31 cellular contexts compared by ENCODE assay signal in the genomic region with DNA sequence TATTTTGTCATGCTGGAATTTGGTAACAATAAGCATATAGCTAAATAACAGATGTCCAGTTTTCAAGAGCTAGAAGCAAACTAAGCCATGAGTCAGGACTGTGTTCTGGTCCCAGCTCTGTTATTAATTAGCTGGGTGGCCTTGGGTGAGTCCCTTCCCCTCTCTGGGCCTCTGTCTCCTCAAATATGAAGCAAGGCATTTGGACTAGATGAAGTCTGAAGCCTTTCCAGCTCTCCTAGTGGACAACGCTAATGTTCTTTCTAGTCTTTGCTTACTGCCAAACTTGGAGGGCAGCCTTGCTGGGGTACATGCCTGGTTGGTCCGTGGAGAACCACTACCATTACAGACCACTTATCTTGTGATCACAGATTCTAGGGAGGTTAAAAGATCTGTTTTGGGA.
DNase-seq lines count a peak whose midpoint lies in the region; ATAC-seq, FAIRE-seq and TF ChIP-seq lines count a peak whose summit lies in the region.
"Had no signal": no experiment of that assay in that cellular context is flagged by ENCODE, and none has a peak within 500 bp of the region (broad histone marks: within the 10 kb centered on the region; RNA-seq: fewer than 3 reads in every experiment).

No MANE protein-coding gene starts in this region.

- H3K27me3 ChIP-seq in osteoblast (ENCODE audit: insufficient read depth, low read length) (no peaks in the 10 kb centered on the region), upper lobe of left lung (no peaks in the 10 kb centered on the region)
- H3K27me3 ChIP-seq: cardiac muscle cell, left lung, pancreas, testis had no signal

- peak; percentile 44 for DNase-seq in AG09319 (ENCODE audit: extremely low read depth, low read depth)
- DNase-seq in HFF-Myc (ENCODE audit: extremely low read depth, low read depth) = peak; percentile 26
- DNase-seq in dedifferentiated amniotic fluid mesenchymal stem cell (ENCODE audit: extremely low spot score) = peak; percentile 52
- DNase-seq in osteoblast (ENCODE audit: insufficient read length, low spot score, missing footprints) = no peak
- no peak for DNase-seq in upper lobe of left lung
- DNase-seq in kidney = no peak
- DNase-seq: activated CD4-positive, alpha-beta T cell treated with anti-CD3 and anti-CD28 coated beads for 4 hours; activated naive CD4-positive, alpha-beta T cell treated with Interleukin-2 at 50 U/mL for 16 hours; activated T-cell treated with anti-CD3 and anti-CD28 coated beads, Interleukin-2, amount 50 U/mL, for 48 hours; amygdala; CD4-positive, CD25-positive, alpha-beta regulatory T cell; foreskin melanocyte; GOT3; left lung; midbrain; natural killer cell; NCI-H1092; NCI-H1930; NCI-H526 treated with DMSO at 0.1 percent for 48 hours; pancreas; RPMI8226; stimulated activated CD4-positive, alpha-beta T cell treated with anti-CD3 and anti-CD28 coated beads, Interleukin-12 subunit alpha, Interleukin-12 subunit beta, amount 100 ng/mL, for 4 hours; stimulated activated CD4-positive, alpha-beta T cell treated with anti-CD3 and anti-CD28 coated beads, Interleukin-4, amount 100 ng/mL, for 24 hours; stimulated activated naive B cell treated with anti-CD40 and anti-IgM and Interleukin-4, amounts not matched to agents 10 μg/mL and 1 μg/mL and 100 μg/mL, for 72 hours; testis had no signal

- FAIRE-seq in kidney (lab: Jason Lieb, UNC) = no peak
- FAIRE-seq: HepG2, pancreas had no signal

- no peak overlapping the region for H3K9ac ChIP-seq in kidney (ENCODE audit: low read length in 2 of 2)

- peak overlapping the region; percentile 7 for H3K4me2 ChIP-seq in osteoblast (ENCODE audit: insufficient read depth, low read length)

- no peak for TF ChIP-seq POLR2A in upper lobe of left lung (IDR thresholded peaks at IDR 0.05)

- H4K20me1 ChIP-seq in osteoblast (ENCODE audit: insufficient read depth, low read length) = peaks cover 3% of the 10 kb centered on the region

- H3K4me3 ChIP-seq in HFF-Myc (replicated peaks; ENCODE audit: low read depth, low read length) (no peak overlapping the region), osteoblast (ENCODE audit: insufficient read depth, low read length) (no peak overlapping the region), upper lobe of left lung (no peak overlapping the region), kidney (ENCODE audit: low read length in 2 of 2) (no peak overlapping the region)
- H3K4me3 ChIP-seq: cardiac muscle cell, left lung, pancreas, SK-N-MC, testis had no signal

- intact Hi-C loops in kidney (cut with DNase I) = no loop called here

- H3K4me1 ChIP-seq in osteoblast (ENCODE audit: insufficient read depth, low read length) (peaks cover 27% of the 10 kb centered on the region), upper lobe of left lung (no peaks in the 10 kb centered on the region), kidney (ENCODE audit: control insufficient read depth in 1 of 2, insufficient read depth in 1 of 2, low read depth in 1 of 2, low read length in 2 of 2) (no peaks in the 10 kb centered on the region)
- H3K4me1 ChIP-seq: left lung, pancreas, testis had no signal

- no peaks in the 10 kb centered on the region for H3K9me3 ChIP-seq in osteoblast (ENCODE audit: low read depth, low read length)
- H3K9me3 ChIP-seq in upper lobe of left lung = no peaks in the 10 kb centered on the region
- H3K9me3 ChIP-seq in kidney (ENCODE audit: control insufficient read depth in 1 of 2, low read length in 2 of 2) = no peaks in the 10 kb centered on the region
- H3K9me3 ChIP-seq: left lung, pancreas, testis had no signal

- H3K79me2 ChIP-seq in osteoblast (ENCODE audit: insufficient read depth, low read length) = peaks cover 11% of the 10 kb centered on the region

- no peak for ATAC-seq in upper lobe of left lung (ENCODE audit: low FRiP score in 2 of 2)
- no peak for ATAC-seq in HG03457 (IDR thresholded peaks at IDR 0.05; ENCODE audit: unreplicated experiment)
- ATAC-seq in HG02852 (IDR thresholded peaks at IDR 0.05; ENCODE audit: unreplicated experiment) = no peak
- ATAC-seq: HepG2; left lung; natural killer cell; stimulated activated naive B cell treated with anti-CD40 and anti-IgM and Interleukin-4, amounts not matched to agents 10 μg/mL and 1 μg/mL and 100 μg/mL, for 72 hours had no signal

- WGBS in upper lobe of left lung, 2 donors = 87 to 88% methylated on average over 2 of the region's 2 CpGs

- TF ChIP-seq EP300 in upper lobe of left lung (IDR thresholded peaks at IDR 0.05) = no peak

- H2AFZ ChIP-seq in osteoblast (ENCODE audit: low read length) = no peak overlapping the region

- H3K36me3 ChIP-seq in osteoblast (ENCODE audit: insufficient read depth, low read length) (peaks cover 99% of the 10 kb centered on the region), upper lobe of left lung (peaks cover 0 to 23% (median 4%) of the 10 kb centered on the region in 4 donors), kidney (ENCODE audit: control insufficient read depth in 1 of 2, insufficient read depth in 2 of 2, low read length in 2 of 2) (peaks cover 0 to 4% of the 10 kb centered on the region in 2 donors)
- H3K36me3 ChIP-seq: cardiac muscle cell, pancreas had no signal

- TF ChIP-seq CTCF in AG09319 (IDR thresholded peaks at IDR 0.05; ENCODE audit: low read depth, low read length) (no peak), HFF-Myc (IDR thresholded peaks at IDR 0.05; ENCODE audit: low read depth, low read length, missing control alignments) (no peak), osteoblast (IDR thresholded peaks at IDR 0.05; ENCODE audit: extremely low read depth, low read depth, low read length) (no peak), upper lobe of left lung (IDR thresholded peaks at IDR 0.05) (no peak), kidney (IDR thresholded peaks at IDR 0.05; ENCODE audit: borderline replicate concordance, extremely low read depth, insufficient read depth) (no peak)

- peak overlapping the region; percentile 84 for H3K27ac ChIP-seq in osteoblast (ENCODE audit: low read depth, low read length)
- H3K27ac ChIP-seq in upper lobe of left lung = no peak overlapping the region
- H3K27ac ChIP-seq in kidney (ENCODE audit: low read depth in 2 of 2, low read length in 2 of 2) = no peak overlapping the region
- H3K27ac ChIP-seq: cardiac muscle cell, HL-60, left lung, pancreas, SK-N-MC, testis had no signal

Comparison
In these comparisons a context has a peak if more than half of its experiments do, and no peak if none do; other contexts are left out.
1. DNase-seq: peak in AG09319 (single experiment), HFF-Myc (single experiment) and dedifferentiated amniotic fluid mesenchymal stem cell (single experiment); none in osteoblast (single experiment), upper lobe of left lung (0 of 2) and kidney (single experiment).